12 cellular contexts compared by ENCODE assay signal in genomic region chr14:76091036-76091435, GRCh38.
DNase-seq lines count a peak whose midpoint lies in the region; ATAC-seq, FAIRE-seq and TF ChIP-seq lines count a peak whose summit lies in the region.
"Had no signal": no experiment of that assay in that cellular context is flagged by ENCODE, and none has a peak within 500 bp of the region (broad histone marks: within the 10 kb centered on the region; RNA-seq: fewer than 3 reads in every experiment).

No MANE protein-coding gene starts in this region.

- H4K91ac ChIP-seq in H1 (replicated peaks; ENCODE audit: insufficient read length, low read length), result no peak overlapping the region

- peak; percentile 21 to 40 for TF ChIP-seq RAD21 in H1 (IDR thresholded peaks at IDR 0.05 in 1 of 2, conservative IDR thresholded peaks at IDR 0.05 in 1 of 2; ENCODE audit: low read depth in 2 of 2, low read length in 2 of 2)

- no peaks in the 10 kb centered on the region for H4K20me1 ChIP-seq in H1 (replicated peaks in 1 of 2; ENCODE audit: control insufficient read depth in 1 of 2, insufficient read depth in 2 of 2, low read length in 2 of 2)

- no peaks in the 10 kb centered on the region for H3K79me2 ChIP-seq in H1 (ENCODE audit: control insufficient read depth in 1 of 2, insufficient read depth in 2 of 2, low read length in 2 of 2)

- CTCF ChIA-PET in H1 (lab: Charles Lee; ENCODE audit: partially characterized antibody), result interaction anchor here (1.2 to 4.1 kb wide), 5 partner anchors 9 to 282 kb away, joined by 4 to 15 read pairs (median 8); no protein-coding TSS in a partner anchor

- no peak overlapping the region for H4K5ac ChIP-seq in H1 (ENCODE audit: insufficient read length, low read depth, low read length)

- TF ChIP-seq POLR2A in H1 (IDR thresholded peaks at IDR 0.05; ENCODE audit: control extremely low read depth in 1 of 2, low read depth in 2 of 2, low read length in 2 of 2), result no peak

- H3K27me3 ChIP-seq in H1 (replicated peaks in 1 of 4; ENCODE audit: control insufficient read depth in 3 of 4, extremely low read depth in 1 of 4, insufficient read depth in 3 of 4, low read length in 3 of 4), result no peaks in the 10 kb centered on the region; a peak in 1 of 7 replicates

- no peaks in the 10 kb centered on the region for H3K79me1 ChIP-seq in H1 (ENCODE audit: low read depth, low read length)

- no peak overlapping the region for H3K4me3 ChIP-seq in H1 (ENCODE audit: extremely low read depth in 1 of 4, insufficient read depth in 2 of 4, low read depth in 3 of 4, low read length in 4 of 4)

- no peak overlapping the region for H3K14ac ChIP-seq in H1 (ENCODE audit: insufficient read length)

- H3K4ac ChIP-seq in H1 (replicated peaks; ENCODE audit: insufficient read length, low read depth, low read length), result no peak overlapping the region

- no peak overlapping the region for H3K23ac ChIP-seq in H1 (ENCODE audit: insufficient read length)

- no peak overlapping the region for H3K27ac ChIP-seq in H1 (ENCODE audit: low read depth, low read length)

- WGBS in H1 (ENCODE audit: extremely low coverage in 1 of 2, insufficient coverage in 1 of 2, insufficient read length in 1 of 2, insufficient replicate concordance in 2 of 2, low coverage in 1 of 2, low lambda C conversion rate in 2 of 2, missing lambda C conversion rate in 1 of 2), 2 experiments, result 91% methylated on average over 10 of the region's 10 CpGs; no CpG with 5 or more reads in 1 of the 2 experiments

- no peak overlapping the region for H4K8ac ChIP-seq in H1 (ENCODE audit: extremely low read depth, insufficient read depth, low read length)

- H2AFZ ChIP-seq in H1 (ENCODE audit: low read length), result peak overlapping the region; percentile 66; the same call in 1 of the 2 replicates

- no peaks in the 10 kb centered on the region for H3K23me2 ChIP-seq in H1 (ENCODE audit: low read depth, low read length)

- peak; percentile 83 for DNase-seq in AG20443 (ENCODE audit: low spot score)
- DNase-seq in KBM-7, result peak; percentile 49
- DNase-seq in H1 (ENCODE audit: low read depth in 1 of 2, low spot score in 2 of 2), result no peak
- DNase-seq in myocyte (ENCODE audit: low read depth), result peak; percentile 71
- no peak for DNase-seq in epidermal melanocyte (ENCODE audit: insufficient read length, low spot score)
- DNase-seq in NCI-H526 (lab: John Stamatoyannopoulos, UW), result no peak
- no peak for DNase-seq in NCI-H526 treated with DMSO at 0.1 percent for 48 hours (lab: John Stamatoyannopoulos, UW)
- DNase-seq: DMS153, T-cell had no signal

- H2BK120ac ChIP-seq in H1 (replicated peaks; ENCODE audit: low read depth, low read length), result no peak overlapping the region

- no peak for TF ChIP-seq EP300 in H1 (IDR thresholded peaks at IDR 0.05; ENCODE audit: borderline replicate concordance in 1 of 2, low read depth in 2 of 2, low read length in 2 of 2)

- H3K4me2 ChIP-seq in H1 (ENCODE audit: insufficient read depth in 1 of 2, low read depth in 2 of 2, low read length in 2 of 2), result no peak overlapping the region

- H2BK12ac ChIP-seq in H1 (ENCODE audit: low read depth, low read length), result 0 out of 2 replicates have a peak overlapping the region, but pooled peaks have one; percentile 63

- H2BK15ac ChIP-seq in H1 (ENCODE audit: low read length), result peak overlapping the region; percentile 99

- no peak for TF ChIP-seq CTCF in H1 (IDR thresholded peaks at IDR 0.05; ENCODE audit: control extremely low read depth in 1 of 3, insufficient read depth in 1 of 3, low read depth in 1 of 3, low read length in 3 of 3)

- in situ Hi-C loops in KBM-7 (cut with MboI; ENCODE audit: low pct_unique_long_range_greater_than_20kb, low sequenced_read_pairs), result no loop called here

- peak overlapping the region; percentile 16; the same call in 1 of the 2 replicates for H2BK5ac ChIP-seq in H1 (ENCODE audit: low read depth, low read length)

- no peak for ATAC-seq in HG03135 (IDR thresholded peaks at IDR 0.05; ENCODE audit: unreplicated experiment)
- ATAC-seq: activated naive CD4-positive, alpha-beta T cell treated with anti-CD3 and anti-CD28 coated beads, Interleukin-2, amount 50 U/mL, for 72 hours; T-cell had no signal

- FAIRE-seq in H1 (lab: Jason Lieb, UNC), result no peak
- FAIRE-seq: keratinocyte had no signal

- no peaks in the 10 kb centered on the region for H3K36me3 ChIP-seq in H1 (ENCODE audit: control insufficient read depth in 2 of 4, insufficient read depth in 4 of 4, low read length in 3 of 4)

- no peak overlapping the region for H3K56ac ChIP-seq in H1 (replicated peaks; ENCODE audit: insufficient read length, low read depth, low read length)

- H3K4me1 ChIP-seq in H1 (replicated peaks in 1 of 4; ENCODE audit: control insufficient read depth in 3 of 4, insufficient read depth in 4 of 4, low read length in 3 of 4), result peaks cover 0 to 13% (median 7%) of the 10 kb centered on the region in 4 experiments; a peak in 6 of 7 replicates

- H3K18ac ChIP-seq in H1 (ENCODE audit: extremely low read depth, low read length), result no peak overlapping the region; the same call in none of the 2 replicates

- H2AK5ac ChIP-seq in H1 (ENCODE audit: low read depth, low read length), result no peak overlapping the region; the same call in 1 of the 2 replicates

- POLR2A ChIA-PET in H1 (lab: Charles Lee; ENCODE audit: partially characterized antibody), result interaction anchor here (1.2 to 1.3 kb wide), 2 partner anchors 22 to 61 kb away, joined by 3 read pairs; partner anchors contain the start of gene GPATCH2L

- no peaks in the 10 kb centered on the region for H3K9me3 ChIP-seq in H1 (ENCODE audit: insufficient read depth in 2 of 2, low read depth in 1 of 2, low read length in 1 of 2)

- no peak overlapping the region; the same call in 1 of the 2 replicates for H2BK20ac ChIP-seq in H1 (ENCODE audit: low read length)

- H3K9ac ChIP-seq in H1 (replicated peaks in 1 of 4; ENCODE audit: extremely low read depth in 1 of 4, low read depth in 3 of 4, low read length in 3 of 4), result no peak overlapping the region

TF ChIP-seq in H1, 55 proteins besides CTCF, POLR2A, EP300 and RAD21:
- TF ChIP-seq ZNF274 (IDR thresholded peaks at IDR 0.05; ENCODE audit: borderline replicate concordance, extremely low read depth, low read length) (no peak), MAX (IDR thresholded peaks at IDR 0.05) (peak; percentile 67), SP4 (IDR thresholded peaks at IDR 0.05; ENCODE audit: low read length) (no peak), SUZ12 (IDR thresholded peaks at IDR 0.05; ENCODE audit: low read length) (no peak)
TF ChIP-seq in H1: peak in this region for 1.

Comparison
In these comparisons a context has a peak if more than half of its experiments do, and no peak if none do; other contexts are left out.
1. DNase-seq: peak in AG20443 (single experiment), KBM-7 (single experiment) and myocyte (single experiment); none in H1 (0 of 2), epidermal melanocyte (single experiment), NCI-H526 (0 of 2) and NCI-H526 treated with DMSO at 0.1 percent for 48 hours (single experiment).